In genomic region chr16:87034317-87034716, GRCh38 we compare ENCODE assay signal across 29 cellular contexts.
"Had no signal": no experiment of that assay in that cellular context is flagged by ENCODE, and none has a peak within 500 bp of the region (broad histone marks: within the 10 kb centered on the region; RNA-seq: fewer than 3 reads in every experiment).

No MANE protein-coding gene starts in this region.

- H3K4me1 ChIP-seq: Peyer's patch had no signal

- H3K27me3 ChIP-seq: MG63, Peyer's patch, SJCRH30 had no signal

- H3K27ac ChIP-seq: Peyer's patch, RWPE1, SJCRH30 had no signal

- H3K9me3 ChIP-seq: MG63, Peyer's patch, SJCRH30, SK-N-SH had no signal

- H3K4me3 ChIP-seq: MG63, Peyer's patch, SJCRH30 had no signal

- H3K36me3 ChIP-seq: MG63, Peyer's patch, SJCRH30 had no signal

- H3K4me2 ChIP-seq: SK-N-SH had no signal

- H3K9ac ChIP-seq: SK-N-SH had no signal

- ATAC-seq: activated CD8-positive, alpha-beta T cell treated with anti-CD3 and anti-CD28 coated beads, Interleukin-2, amount 10 ng/mL, durations not matched to agents 7 days and 5 days; activated naive CD4-positive, alpha-beta T cell treated with anti-CD3 and anti-CD28 coated beads, Interleukin-2, amount 50 U/mL, for 72 hours; activated naive CD8-positive, alpha-beta T cell treated with anti-CD3 and anti-CD28 coated beads, Interleukin-2, amount 50 U/mL, for 24 hours; WTC11 had no signal

- FAIRE-seq: astrocyte had no signal

- DNase-seq: activated CD4-positive, alpha-beta T cell treated with anti-CD3 and anti-CD28 coated beads for 48 hours; activated CD4-positive, alpha-beta T cell treated with anti-CD3 and anti-CD28 coated beads, Interleukin-2, amount 50 U/mL, for 4 hours; activated CD4-positive, CD25-positive, alpha-beta regulatory T cell treated with anti-CD3 and anti-CD28 coated beads, Interleukin-2, amount 50 U/mL, for 72 hours; activated CD8-positive, alpha-beta memory T cell treated with anti-CD3 and anti-CD28 coated beads, Interleukin-2, amount 50 U/mL, for 48 hours; activated CD8-positive, alpha-beta T cell treated with anti-CD3 and anti-CD28 coated beads, Interleukin-2, amount 10 ng/mL, durations not matched to agents 7 days and 5 days; activated effector memory CD4-positive, alpha-beta T cell treated with anti-CD3 and anti-CD28 coated beads, Interleukin-2, amount 50 U/mL, for 16 hours; activated naive CD4-positive, alpha-beta T cell treated with Interleukin-2 at 50 U/mL for 16 hours; activated naive CD8-positive, alpha-beta T cell treated with anti-CD3 and anti-CD28 coated beads, Interleukin-2, amount 50 U/mL, for 24 hours; activated T-cell treated with anti-CD3 and anti-CD28 coated beads, Interleukin-2, amount 50 U/mL, for 1 hour; amniotic stem cell; MG63; MV-4-11; NCI-H1092 treated with DMSO at 0.1 percent for 48 hours; NCI-H1417 treated with DMSO at 0.1 percent for 48 hours; NCI-H1694; NCI-H2029; NCI-H2107; NCI-H510A treated with DMSO at 0.1 percent for 48 hours; NCI-H69; NK-92 treated with Interleukin-12 subunit alpha and Interleukin-12 subunit beta, amount 100 ng/mL, for 24 hours; OCI-M1; Peyer's patch; Right ventricle myocardium superior; SJCRH30; SK-N-SH had no signal
